ENCODE assay signal across 16 cellular contexts in genomic region chr11:35403765-35404396, GRCh38. TPM values are rescaled to one million over a fixed set of nuclear protein-coding genes. Genes with fewer than 3 reads are reported as not detected.
DNase-seq lines count a peak whose midpoint lies in the region; ATAC-seq and TF ChIP-seq lines count a peak whose summit lies in the region.
"Had no signal": no experiment of that assay in that cellular context is flagged by ENCODE, and none has a peak within 500 bp of the region (broad histone marks: within the 10 kb centered on the region; RNA-seq: fewer than 3 reads in every experiment).

No MANE protein-coding gene starts in this region.

- H4K20me1 ChIP-seq in MM.1S (ENCODE audit: insufficient read depth, low read length) (no peaks in the 10 kb centered on the region), OCI-LY3 (ENCODE audit: insufficient read depth, low read length) (no peaks in the 10 kb centered on the region)
- H4K20me1 ChIP-seq: BLaER1 treated with 17β-estradiol and CSF1 and Interleukin-3, amounts not matched to agents 10 nM and 100 nM had no signal

- no peaks in the 10 kb centered on the region for H3K36me3 Mint-ChIP-seq in T-cell
- H3K36me3 Mint-ChIP-seq: CD8-positive, alpha-beta memory T cell had no signal

- H3K9me3 ChIP-seq in MM.1S (replicated peaks; ENCODE audit: insufficient read depth, low read length) (no peaks in the 10 kb centered on the region), OCI-LY3 (ENCODE audit: insufficient read depth, low read length) (no peaks in the 10 kb centered on the region), neuronal stem cell (replicated peaks in 1 of 2; ENCODE audit: control insufficient read depth in 2 of 2, insufficient read depth in 1 of 2, low read depth in 1 of 2, low read length in 2 of 2) (no peaks in the 10 kb centered on the region), right cardiac atrium (ENCODE audit: control insufficient read depth, low read length) (no peaks in the 10 kb centered on the region)
- H3K9me3 ChIP-seq: BLaER1 treated with 17β-estradiol and CSF1 and Interleukin-3, amounts not matched to agents 10 nM and 100 nM had no signal

- H2BK5ac ChIP-seq in neuronal stem cell (ENCODE audit: low read length) = no peak overlapping the region

- H3K79me2 ChIP-seq in MM.1S (ENCODE audit: low read length) (no peaks in the 10 kb centered on the region), OCI-LY3 (ENCODE audit: low read length) (no peaks in the 10 kb centered on the region)

- WGBS in neuronal stem cell (ENCODE audit: extremely low coverage in 2 of 2, insufficient read length in 2 of 2, insufficient replicate concordance in 1 of 2), 2 donors = no CpG with 5 or more reads among the region's 7 CpGs
- 83% methylated on average over 7 of the region's 7 CpGs for WGBS in right cardiac atrium

- no peak overlapping the region for H3K18ac ChIP-seq in neuronal stem cell (ENCODE audit: low read length)

- H2AFZ ChIP-seq in MM.1S (ENCODE audit: low read length) (no peak overlapping the region), OCI-LY3 (ENCODE audit: low read depth, low read length) (0 out of 2 replicates have a peak overlapping the region, but pooled peaks have one; percentile 90), neuronal stem cell (ENCODE audit: low read length) (no peak overlapping the region)

- no peak overlapping the region for H4K91ac ChIP-seq in neuronal stem cell (ENCODE audit: low read depth, low read length, poor library complexity)

- DNase-seq in MM.1S (no peak), left lobe of liver (ENCODE audit: low spot score) (no peak), neuronal stem cell (ENCODE audit: low spot score) (no peak), right cardiac atrium (no peak), T-helper 9 cell (no peak), T-cell (no peak)
- DNase-seq: CD8-positive, alpha-beta memory T cell; GOT3; NCI-H1105 treated with DMSO at 0.1 percent for 48 hours; NCI-H1694; NCI-H510A treated with DMSO at 0.1 percent for 48 hours had no signal

- H3K27me3 ChIP-seq in MM.1S (replicated peaks; ENCODE audit: insufficient read depth, low read length) (no peaks in the 10 kb centered on the region), OCI-LY3 (ENCODE audit: low read depth, low read length) (peaks cover 33% of the 10 kb centered on the region), neuronal stem cell (ENCODE audit: control insufficient read depth in 3 of 3, insufficient read depth in 3 of 3, low read depth in 1 of 3, low read length in 3 of 3) (peaks cover 0 to 3% (median 0%) of the 10 kb centered on the region in 3 experiments), right cardiac atrium (ENCODE audit: control insufficient read depth, insufficient read depth) (no peaks in the 10 kb centered on the region)
- H3K27me3 ChIP-seq: BLaER1 treated with 17β-estradiol and CSF1 and Interleukin-3, amounts not matched to agents 10 nM and 100 nM had no signal

- H3K4me3 Mint-ChIP-seq in T-cell = no peak overlapping the region

- peaks cover 6 to 8% of the 10 kb centered on the region in 2 donors for H3K27me3 Mint-ChIP-seq in T-cell

- H3F3A ChIP-seq in MM.1S (ENCODE audit: insufficient read depth, low read length) = no peaks in the 10 kb centered on the region

- H2BK15ac ChIP-seq in neuronal stem cell (ENCODE audit: low read length) = no peak overlapping the region

- peak overlapping the region; percentile 7 for H2AK5ac ChIP-seq in neuronal stem cell (ENCODE audit: low read depth, low read length)

- H3K27ac Mint-ChIP-seq in T-cell = no peak overlapping the region
- H3K27ac Mint-ChIP-seq: CD8-positive, alpha-beta memory T cell had no signal

- H4K8ac ChIP-seq in neuronal stem cell (ENCODE audit: low read depth, low read length) = no peak overlapping the region

- intact Hi-C loops in right cardiac atrium (cut with DNase I) = loop anchor here in 1 of 4 donors (10.0 kb wide), 1 partner anchor 819 kb away; no protein-coding TSS in a partner anchor

- peak overlapping the region; percentile 68; the same call in 1 of the 2 replicates for H3K4me2 ChIP-seq in MM.1S (ENCODE audit: low read depth, low read length)
- peak overlapping the region; percentile 82 for H3K4me2 ChIP-seq in OCI-LY3 (ENCODE audit: low read length)
- no peak overlapping the region for H3K4me2 ChIP-seq in neuronal stem cell (ENCODE audit: insufficient read depth, low read length, poor library complexity, severe bottlenecking)
- H3K4me2 ChIP-seq: BLaER1 treated with 17β-estradiol and CSF1 and Interleukin-3, amounts not matched to agents 10 nM and 100 nM had no signal

- H3K4me1 ChIP-seq in MM.1S (ENCODE audit: low read length) (no peaks in the 10 kb centered on the region), OCI-LY3 (ENCODE audit: low read length) (peaks cover 7% of the 10 kb centered on the region; the same call in 1 of the 2 replicates), neuronal stem cell (ENCODE audit: control insufficient read depth in 2 of 2, insufficient read depth in 1 of 2, low read depth in 1 of 2, low read length in 2 of 2) (no peaks in the 10 kb centered on the region), right cardiac atrium (ENCODE audit: control insufficient read depth, insufficient read depth, low read length) (no peaks in the 10 kb centered on the region)
- H3K4me1 ChIP-seq: BLaER1 treated with 17β-estradiol and CSF1 and Interleukin-3, amounts not matched to agents 10 nM and 100 nM had no signal

- H3K27ac ChIP-seq in MM.1S (ENCODE audit: low read length) (no peak overlapping the region), OCI-LY3 (ENCODE audit: low read length) (no peak overlapping the region), neuronal stem cell (replicated peaks; ENCODE audit: low read length) (no peak overlapping the region), right cardiac atrium (ENCODE audit: low read length) (no peak overlapping the region)
- H3K27ac ChIP-seq: BLaER1 treated with 17β-estradiol and CSF1 and Interleukin-3, amounts not matched to agents 10 nM and 100 nM had no signal

- POLR2A ChIA-PET in T-cell (lab: Charles Lee) = no interaction called here

- no peak overlapping the region for H3K14ac ChIP-seq in neuronal stem cell (ENCODE audit: low read length)

- H3K4ac ChIP-seq in neuronal stem cell (ENCODE audit: low read length) = no peak overlapping the region

- H3K36me3 ChIP-seq in MM.1S (replicated peaks; ENCODE audit: insufficient read depth, low read length) = no peaks in the 10 kb centered on the region
- no peaks in the 10 kb centered on the region for H3K36me3 ChIP-seq in OCI-LY3 (replicated peaks; ENCODE audit: low read depth, low read length)
- H3K36me3 ChIP-seq in neuronal stem cell (replicated peaks in 1 of 2; ENCODE audit: control insufficient read depth in 2 of 2, insufficient read depth in 2 of 2, low read length in 2 of 2) = no peaks in the 10 kb centered on the region
- H3K36me3 ChIP-seq: BLaER1 treated with 17β-estradiol and CSF1 and Interleukin-3, amounts not matched to agents 10 nM and 100 nM had no signal

- no peak overlapping the region for H2BK12ac ChIP-seq in neuronal stem cell (ENCODE audit: low read length)

- H3K9ac ChIP-seq in MM.1S (ENCODE audit: low read length) (no peak overlapping the region), OCI-LY3 (ENCODE audit: low read length) (no peak overlapping the region), neuronal stem cell (ENCODE audit: low read depth, low read length, poor library complexity) (no peak overlapping the region)
- H3K9ac ChIP-seq: BLaER1 treated with 17β-estradiol and CSF1 and Interleukin-3, amounts not matched to agents 10 nM and 100 nM had no signal

- H2BK120ac ChIP-seq in neuronal stem cell (ENCODE audit: low read depth, low read length) = no peak overlapping the region

- no peak overlapping the region for H3K23ac ChIP-seq in neuronal stem cell (ENCODE audit: low read depth, low read length, poor library complexity)

- peak; percentile 88 for ATAC-seq in left lobe of liver
- no peak for ATAC-seq in GM18870 (IDR thresholded peaks at IDR 0.05; ENCODE audit: unreplicated experiment)
- no peak for ATAC-seq in right cardiac atrium
- ATAC-seq in T-cell (replicated peaks in 1 of 4) = no peak

- H3K9me2 ChIP-seq in MM.1S (replicated peaks; ENCODE audit: insufficient read depth, low read length) = no peaks in the 10 kb centered on the region

- CTCF ChIA-PET in T-cell (lab: Charles Lee) = interaction anchor here (0.6 to 1.0 kb wide), 3 partner anchors 12 to 477 kb away, joined by 3 to 4 read pairs (median 3); no protein-coding TSS in a partner anchor

- TF ChIP-seq CTCF in MM.1S (IDR thresholded peaks at IDR 0.05; ENCODE audit: low read length) = no peak
- no peak for TF ChIP-seq CTCF in OCI-LY3 (IDR thresholded peaks at IDR 0.05; ENCODE audit: low read depth, low read length)

- no peak overlapping the region for H3K4me3 ChIP-seq in MM.1S (ENCODE audit: low read length)
- peak overlapping the region; percentile 76; the same call in 1 of the 2 replicates for H3K4me3 ChIP-seq in OCI-LY3 (ENCODE audit: low read length)
- no peak overlapping the region for H3K4me3 ChIP-seq in neuronal stem cell (ENCODE audit: low read length in 2 of 2)
- H3K4me3 ChIP-seq in right cardiac atrium (ENCODE audit: low read length) = no peak overlapping the region
- H3K4me3 ChIP-seq: BLaER1 treated with 17β-estradiol and CSF1 and Interleukin-3, amounts not matched to agents 10 nM and 100 nM; GM12878 had no signal

- peaks cover 0 to 2% (median 0%) of the 10 kb centered on the region in 3 donors for H3K4me1 Mint-ChIP-seq in T-cell

- no peaks in the 10 kb centered on the region for H3K79me1 ChIP-seq in neuronal stem cell (ENCODE audit: low read depth, low read length)

- no peaks in the 10 kb centered on the region for H3K9me3 Mint-ChIP-seq in T-cell
- H3K9me3 Mint-ChIP-seq: CD8-positive, alpha-beta memory T cell had no signal

RNA-seq across cellular contexts. Expression of gene SLC1A2, which starts 15.5 kb away (rescaled TPM):
- total RNA-seq in left lobe of liver (9.1 TPM), right cardiac atrium (1 to 10 TPM; 1.3 to 2.3 (median 1.5) TPM), T-cell (under 1 TPM; 0.07 to 0.19 (median 0.12) TPM)
- polyA plus RNA-seq in neuronal stem cell (2013, experiment 1 of 2) = 1.0 TPM
- polyA plus RNA-seq in neuronal stem cell (2013, experiment 2 of 2) = 1.1 TPM
- polyA plus RNA-seq in right cardiac atrium = 0.54 TPM
- total RNA-seq: CD8-positive, alpha-beta memory T cell; T-helper 1 cell treated with Interleukin-12 subunit alpha and Interleukin-12 subunit beta and Interleukin-4 antibody, amounts not matched to agents 30 ng/mL and 1 ng/mL, for 36 hours had no signal
